Comparison of ENCODE assay signal across 13 cellular contexts in the genomic region with DNA sequence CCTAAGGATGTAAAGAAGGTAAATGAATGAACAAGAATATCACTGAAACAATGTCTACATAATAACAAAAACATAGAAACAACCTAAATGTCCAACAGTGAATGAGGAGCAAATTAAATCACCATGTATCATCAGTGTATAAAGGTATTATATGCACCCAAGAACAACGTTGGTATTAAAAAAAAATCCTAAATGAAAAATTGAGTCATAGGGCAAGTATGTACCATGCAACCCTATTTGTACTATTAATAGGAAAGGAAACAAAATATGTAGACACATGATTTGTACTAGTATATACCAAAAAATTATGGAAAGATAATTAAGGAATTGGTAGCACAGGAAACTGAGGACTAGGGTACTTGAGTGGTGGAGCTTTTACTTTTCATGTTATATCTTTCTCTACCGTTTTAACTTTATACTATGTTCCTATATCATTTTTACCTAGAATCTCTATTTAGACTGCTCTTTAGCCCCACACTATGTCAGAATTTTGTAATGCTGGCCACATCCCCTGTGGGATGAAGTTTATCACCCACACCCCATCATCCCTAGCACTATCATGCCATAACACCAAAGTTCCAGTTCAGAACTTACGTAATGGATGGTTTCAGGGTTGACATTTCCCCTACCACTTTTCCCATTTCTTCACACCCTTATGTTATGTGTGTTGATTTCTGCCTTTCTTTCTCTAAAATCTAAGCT. TPM values are rescaled to one million over a fixed set of nuclear protein-coding genes. Genes with fewer than 3 reads are reported as not detected.
DNase-seq lines count a peak whose midpoint lies in the region; ATAC-seq lines count a peak whose summit lies in the region.
"Had no signal": no experiment of that assay in that cellular context is flagged by ENCODE, and none has a peak within 500 bp of the region (broad histone marks: within the 10 kb centered on the region; RNA-seq: fewer than 3 reads in every experiment).

No MANE protein-coding gene starts in this region.

- no peaks in the 10 kb centered on the region for H3K9me3 Mint-ChIP-seq in activated CD8-positive, alpha-beta memory T cell treated with anti-CD3 and anti-CD28 coated beads, Interleukin-2, amount 10 ng/mL, durations not matched to agents 7 days and 5 days (ENCODE audit: low read depth)
- H3K9me3 Mint-ChIP-seq in effector memory CD8-positive, alpha-beta T cell, result peaks cover 0 to 1% of the 10 kb centered on the region in 2 donors
- H3K9me3 Mint-ChIP-seq: activated CD4-positive, alpha-beta T cell treated with anti-CD3 and anti-CD28 coated beads, Interleukin-2, amount 10 ng/mL, durations not matched to agents 24 days and 14 days; stimulated activated memory B cell treated with anti-CD40 and anti-IgM and Interleukin-4, amounts not matched to agents 10 μg/mL and 1 μg/mL and 100 μg/mL, for 72 hours had no signal

- H3K4me3 Mint-ChIP-seq in activated CD8-positive, alpha-beta memory T cell treated with anti-CD3 and anti-CD28 coated beads, Interleukin-2, amount 10 ng/mL, durations not matched to agents 7 days and 5 days, result no peak overlapping the region
- peak overlapping the region in 1 of 2 donors; percentile 52 for H3K4me3 Mint-ChIP-seq in effector memory CD8-positive, alpha-beta T cell
- H3K4me3 Mint-ChIP-seq: activated CD4-positive, alpha-beta T cell treated with anti-CD3 and anti-CD28 coated beads, Interleukin-2, amount 10 ng/mL, durations not matched to agents 24 days and 14 days; stimulated activated memory B cell treated with anti-CD40 and anti-IgM and Interleukin-4, amounts not matched to agents 10 μg/mL and 1 μg/mL and 100 μg/mL, for 72 hours had no signal

- H3K36me3 ChIP-seq in skeletal muscle satellite cell (ENCODE audit: insufficient read depth, low read length), result peaks cover 14% of the 10 kb centered on the region
- no peaks in the 10 kb centered on the region for H3K36me3 ChIP-seq in MG63
- peaks cover 0 to 7% of the 10 kb centered on the region in 2 experiments for H3K36me3 ChIP-seq in mesenchymal stem cell (ENCODE audit: control insufficient read depth in 1 of 2, insufficient read depth in 2 of 2, low read depth in 1 of 2, low read length in 2 of 2)

- H4K91ac ChIP-seq in mesenchymal stem cell (ENCODE audit: low read length), result no peak overlapping the region

- H3K18ac ChIP-seq in mesenchymal stem cell (ENCODE audit: low read depth in 1 of 2, low read length in 2 of 2), result no peak overlapping the region

- no peak overlapping the region for H4K8ac ChIP-seq in mesenchymal stem cell (ENCODE audit: low read length)

- H3K36me3 Mint-ChIP-seq in activated CD8-positive, alpha-beta memory T cell treated with anti-CD3 and anti-CD28 coated beads, Interleukin-2, amount 10 ng/mL, durations not matched to agents 7 days and 5 days, result no peaks in the 10 kb centered on the region
- peaks cover 3% of the 10 kb centered on the region for H3K36me3 Mint-ChIP-seq in effector memory CD8-positive, alpha-beta T cell (ENCODE audit: insufficient read depth)

- no peak overlapping the region for H3K27ac Mint-ChIP-seq in activated CD8-positive, alpha-beta memory T cell treated with anti-CD3 and anti-CD28 coated beads, Interleukin-2, amount 10 ng/mL, durations not matched to agents 7 days and 5 days
- H3K27ac Mint-ChIP-seq in effector memory CD8-positive, alpha-beta T cell, result peak overlapping the region; percentile 13 to 75
- H3K27ac Mint-ChIP-seq: activated CD4-positive, alpha-beta T cell treated with anti-CD3 and anti-CD28 coated beads, Interleukin-2, amount 10 ng/mL, durations not matched to agents 24 days and 14 days; stimulated activated memory B cell treated with anti-CD40 and anti-IgM and Interleukin-4, amounts not matched to agents 10 μg/mL and 1 μg/mL and 100 μg/mL, for 72 hours had no signal

- H3K9ac ChIP-seq in skeletal muscle satellite cell (ENCODE audit: low read depth, low read length), result no peak overlapping the region
- no peak overlapping the region for H3K9ac ChIP-seq in mesenchymal stem cell (ENCODE audit: low read length)

- H3K27ac ChIP-seq in mesenchymal stem cell (ENCODE audit: low read length, poor library complexity, severe bottlenecking), result no peak overlapping the region
- H3K27ac ChIP-seq: SK-N-MC had no signal

- H2AK5ac ChIP-seq in mesenchymal stem cell (ENCODE audit: low read length, severe bottlenecking), result no peak overlapping the region

- no peak for DNase-seq in activated CD8-positive, alpha-beta memory T cell treated with anti-CD3 and anti-CD28 coated beads, Interleukin-2, amount 10 ng/mL, durations not matched to agents 7 days and 5 days
- DNase-seq in activated CD8-positive, alpha-beta memory T cell treated with anti-CD3 and anti-CD28 coated beads for 24 hours, result no peak
- DNase-seq in RPMI7951 (ENCODE audit: low read depth), result peak; percentile 7
- peak in 1 of 3 experiments; percentile 19 for DNase-seq in effector memory CD8-positive, alpha-beta T cell
- DNase-seq in NCI-H69 (lab: John Stamatoyannopoulos, UW), result no peak
- no peak for DNase-seq in MG63
- no peak for DNase-seq in mesenchymal stem cell
- DNase-seq: activated CD4-positive, alpha-beta T cell treated with anti-CD3 and anti-CD28 coated beads, Interleukin-2, amount 10 ng/mL, durations not matched to agents 24 days and 14 days; NCI-H1436; stimulated activated CD4-positive, alpha-beta T cell treated with anti-CD3 and anti-CD28 coated beads, Interleukin-2, amount 100 ng/mL, for 24 hours had no signal

- H3K27me3 Mint-ChIP-seq in activated CD8-positive, alpha-beta memory T cell treated with anti-CD3 and anti-CD28 coated beads, Interleukin-2, amount 10 ng/mL, durations not matched to agents 7 days and 5 days, result no peaks in the 10 kb centered on the region
- H3K27me3 Mint-ChIP-seq in effector memory CD8-positive, alpha-beta T cell, result no peaks in the 10 kb centered on the region
- H3K27me3 Mint-ChIP-seq: stimulated activated memory B cell treated with anti-CD40 and anti-IgM and Interleukin-4, amounts not matched to agents 10 μg/mL and 1 μg/mL and 100 μg/mL, for 72 hours had no signal

- H3K27me3 ChIP-seq in skeletal muscle satellite cell (ENCODE audit: control insufficient read depth, insufficient read depth, low read length) (no peaks in the 10 kb centered on the region), MG63 (no peaks in the 10 kb centered on the region), mesenchymal stem cell (ENCODE audit: control insufficient read depth in 1 of 2, insufficient read depth in 1 of 2, low read length in 2 of 2) (no peaks in the 10 kb centered on the region)

- no peak overlapping the region for H2BK120ac ChIP-seq in mesenchymal stem cell (ENCODE audit: low read depth, low read length)

- no peak overlapping the region for H2AFZ ChIP-seq in mesenchymal stem cell (ENCODE audit: low read depth, low read length)

- H3K4me2 ChIP-seq in skeletal muscle satellite cell (ENCODE audit: low read length) (peak overlapping the region; percentile 45), mesenchymal stem cell (ENCODE audit: low read length, poor library complexity, severe bottlenecking) (no peak overlapping the region)

- no peak overlapping the region for H3K4ac ChIP-seq in mesenchymal stem cell (ENCODE audit: low read depth in 1 of 2, low read length in 2 of 2)

- no peak overlapping the region for H2BK5ac ChIP-seq in mesenchymal stem cell (ENCODE audit: low read depth, low read length, poor library complexity, severe bottlenecking)

- CTCF ChIA-PET in activated CD8-positive, alpha-beta memory T cell treated with anti-CD3 and anti-CD28 coated beads, Interleukin-2, amount 10 ng/mL, durations not matched to agents 7 days and 5 days (lab: Charles Lee), result no interaction called here

- H3K4me1 Mint-ChIP-seq in activated CD8-positive, alpha-beta memory T cell treated with anti-CD3 and anti-CD28 coated beads, Interleukin-2, amount 10 ng/mL, durations not matched to agents 7 days and 5 days, result peaks cover 14% of the 10 kb centered on the region
- H3K4me1 Mint-ChIP-seq in effector memory CD8-positive, alpha-beta T cell (ENCODE audit: low read depth in 2 of 2), result peaks cover 31 to 34% of the 10 kb centered on the region in 2 donors
- H3K4me1 Mint-ChIP-seq: activated CD4-positive, alpha-beta T cell treated with anti-CD3 and anti-CD28 coated beads, Interleukin-2, amount 10 ng/mL, durations not matched to agents 24 days and 14 days had no signal

- 93% methylated on average over 2 of the region's 3 CpGs for WGBS in mesenchymal stem cell

- H3K23ac ChIP-seq in mesenchymal stem cell (ENCODE audit: low read length in 2 of 2), result no peak overlapping the region

- H2BK15ac ChIP-seq in mesenchymal stem cell (ENCODE audit: low read depth, poor library complexity, severe bottlenecking), result no peak overlapping the region

- H3K4me1 ChIP-seq in skeletal muscle satellite cell (ENCODE audit: control insufficient read depth, insufficient read depth, low read length) (peaks cover 47% of the 10 kb centered on the region), mesenchymal stem cell (ENCODE audit: control insufficient read depth, insufficient read depth, low read depth, low read length) (no peaks in the 10 kb centered on the region)

- H3K4me3 ChIP-seq in skeletal muscle satellite cell (ENCODE audit: low read length) (peak overlapping the region; percentile 5), MG63 (no peak overlapping the region), mesenchymal stem cell (ENCODE audit: insufficient read depth in 1 of 2, low read depth in 1 of 2, low read length in 2 of 2) (no peak overlapping the region)
- H3K4me3 ChIP-seq: SK-N-MC had no signal

- no peaks in the 10 kb centered on the region for H3K9me3 ChIP-seq in skeletal muscle satellite cell (replicated peaks; ENCODE audit: low read length)
- no peaks in the 10 kb centered on the region for H3K9me3 ChIP-seq in MG63
- H3K9me3 ChIP-seq in mesenchymal stem cell (ENCODE audit: control insufficient read depth, low read length), result no peaks in the 10 kb centered on the region

- H3K79me1 ChIP-seq in mesenchymal stem cell (replicated peaks; ENCODE audit: low read length, poor library complexity, severe bottlenecking), result peaks cover 4% of the 10 kb centered on the region

- ATAC-seq in activated CD8-positive, alpha-beta memory T cell treated with anti-CD3 and anti-CD28 coated beads, Interleukin-2, amount 10 ng/mL, durations not matched to agents 7 days and 5 days, result peak; percentile 36
- ATAC-seq in effector memory CD8-positive, alpha-beta T cell (replicated peaks), result peak; percentile 91
- ATAC-seq: stimulated activated memory B cell treated with anti-CD40 and anti-IgM and Interleukin-4, amounts not matched to agents 10 μg/mL and 1 μg/mL and 100 μg/mL, for 72 hours had no signal

- no peak overlapping the region for H2BK12ac ChIP-seq in mesenchymal stem cell (ENCODE audit: low read length in 2 of 2)

- no peak overlapping the region for H3K14ac ChIP-seq in mesenchymal stem cell (ENCODE audit: low read length in 2 of 2)

RNA-seq across cellular contexts. Expression of gene IKZF2, which starts 25.6 kb away (rescaled TPM):
- total RNA-seq in activated CD8-positive, alpha-beta memory T cell treated with anti-CD3 and anti-CD28 coated beads, Interleukin-2, amount 10 ng/mL, durations not matched to agents 7 days and 5 days, result 10 to 100 TPM; 14.7 to 41.4 TPM
- total RNA-seq in RPMI7951 (2014; rRNA removed; shearing (Covaris generic)), result 3.8 and 4.1 TPM in 2 replicates
- 22.3 and 25.1 TPM in 2 replicates for total RNA-seq in skeletal muscle satellite cell (2012; rRNA removed)
- 2.5 and 5.2 TPM in 2 replicates for total RNA-seq in MG63 (2014; rRNA removed; shearing (Covaris generic); ENCODE audit: low replicate concordance)
- 0.61 TPM for polyA plus RNA-seq in mesenchymal stem cell (2013, experiment 1 of 2)
- 0.63 TPM for polyA plus RNA-seq in mesenchymal stem cell (2013, experiment 2 of 2)
